Comparison of ENCODE assay signal across 35 cellular contexts in the genomic region with DNA sequence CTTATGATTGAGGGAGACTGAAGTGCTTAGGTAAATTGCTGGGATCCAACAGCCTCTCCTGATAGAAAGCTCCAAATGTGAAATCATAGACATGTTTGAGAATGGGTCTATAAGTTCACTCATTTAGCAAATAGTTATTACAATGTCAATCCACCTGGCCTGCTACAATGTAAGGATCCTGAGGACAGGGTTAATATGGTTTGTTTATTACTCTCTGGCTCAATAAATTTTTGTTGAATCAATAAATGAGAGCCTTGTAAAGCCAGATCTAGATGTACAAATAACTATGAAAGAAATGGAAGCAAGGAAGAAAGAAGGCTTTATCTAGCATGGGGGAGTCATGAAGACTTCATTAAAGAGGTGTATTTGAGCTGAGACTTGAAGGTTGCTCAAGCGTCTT.
"Had no signal": no experiment of that assay in that cellular context is flagged by ENCODE, and none has a peak within 500 bp of the region (broad histone marks: within the 10 kb centered on the region; RNA-seq: fewer than 3 reads in every experiment).

No MANE protein-coding gene starts in this region.

- H3K36me3 ChIP-seq: MG63 had no signal

- H3K27me3 ChIP-seq: MG63 had no signal

- H3K4me2 ChIP-seq: KMS-11 had no signal

- DNase-seq: Karpas-422, Kasumi-1, MG63, MM.1S, MV-4-11, NCI-H1048, NCI-H1092, NCI-H1092 treated with DMSO at 0.1 percent for 48 hours, NCI-H1105, NCI-H1105 treated with DMSO at 0.1 percent for 48 hours, NCI-H1417, NCI-H1417 treated with DMSO at 0.1 percent for 48 hours, NCI-H1436, NCI-H1436 treated with DMSO at 0.1 percent for 48 hours, NCI-H146, NCI-H1694, NCI-H1694 treated with DMSO at 0.1 percent for 48 hours, NCI-H187, NCI-H187 treated with DMSO at 0.1 percent for 48 hours, NCI-H1930, NCI-H2029, NCI-H2029 treated with DMSO at 0.1 percent for 48 hours, NCI-H2081, NCI-H2081 treated with DMSO at 0.1 percent for 48 hours, NCI-H2107, NCI-H2171, NCI-H2171 treated with DMSO at 0.1 percent for 48 hours, NCI-H2227 treated with DMSO at 0.1 percent for 48 hours, NCI-H226, NCI-H345, NCI-H446, NCI-H446 treated with DMSO at 0.1 percent for 48 hours, NCI-H510A, NCI-H510A treated with DMSO at 0.1 percent for 48 hours had no signal

- H3K4me3 ChIP-seq: MG63 had no signal

- H3K9ac ChIP-seq: KMS-11 had no signal

- H3K9me3 ChIP-seq: MG63 had no signal

- H3K27ac ChIP-seq: KMS-11 had no signal
